In the genomic region with DNA sequence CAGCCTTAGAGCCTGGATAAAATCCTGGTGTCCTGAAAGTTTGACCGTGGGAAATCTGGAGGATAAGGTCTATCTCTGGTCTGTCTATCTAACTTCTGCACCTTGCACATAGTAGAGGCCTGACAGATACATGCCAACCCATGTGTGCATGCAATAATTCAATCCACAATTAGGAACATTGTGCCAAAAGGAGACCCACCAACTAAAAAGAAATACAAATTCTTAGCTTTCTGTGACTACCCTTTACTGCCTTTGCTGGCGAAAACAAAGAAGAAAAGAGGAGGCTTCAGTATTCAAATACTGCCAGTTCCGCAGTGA, we compare ENCODE assay signal across 8 cellular contexts. TPM values are rescaled to one million over a fixed set of nuclear protein-coding genes. Genes with fewer than 3 reads are reported as not detected.
DNase-seq lines count a peak whose midpoint lies in the region; ATAC-seq and TF ChIP-seq lines count a peak whose summit lies in the region.

No MANE protein-coding gene starts in this region.

- no peak for TF ChIP-seq POLR2A in IMR-90 (IDR thresholded peaks at IDR 0.05; ENCODE audit: low read depth, low read length)

- H3K79me2 ChIP-seq in ACC112 (ENCODE audit: control insufficient read depth, insufficient read depth, low read length, unreplicated experiment), result peaks cover 28% of the 10 kb centered on the region

- no peaks in the 10 kb centered on the region for H4K20me1 ChIP-seq in IMR-90 (ENCODE audit: insufficient read depth, low read length)

- H4K91ac ChIP-seq in IMR-90 (ENCODE audit: insufficient read depth, low read depth, low read length), result peak overlapping the region; percentile 49; the same call in 1 of the 2 replicates

- WGBS in IMR-90 (ENCODE audit: extremely low coverage in 2 of 2, insufficient read length in 1 of 2), 2 experiments, result no CpG with 5 or more reads among the region's 3 CpGs

- CTCF ChIA-PET in IMR-90 (lab: Yijun Ruan, JAX), result interaction anchor here (0.5 kb wide), 1 partner anchor 43 kb away, joined by 4 read pairs; no protein-coding TSS in a partner anchor

- no peak for TF ChIP-seq CTCF in IMR-90 (conservative IDR thresholded peaks at IDR 0.05; ENCODE audit: low read depth, low read length)

- H2AK5ac ChIP-seq in IMR-90 (ENCODE audit: low read depth, low read length), result no peak overlapping the region

- DNase-seq in IMR-90, result no peak
- DNase-seq in caudate nucleus (lab: John Stamatoyannopoulos, UW), result peak in 1 of 61 donors; percentile 37
- no peak for DNase-seq in MV-4-11 (lab: John Stamatoyannopoulos, UW)
- DNase-seq in C1 segment of cervical spinal cord (lab: John Stamatoyannopoulos, UW), result no peak
- DNase-seq in SHP77 treated with DMSO at 0.1 percent for 48 hours (lab: John Stamatoyannopoulos, UW), result no peak
- DNase-seq in T-helper 9 cell, result no peak

- no peaks in the 10 kb centered on the region for H3K9me3 ChIP-seq in IMR-90 (ENCODE audit: control insufficient read depth, insufficient read depth, low read length)
- no peaks in the 10 kb centered on the region for H3K9me3 ChIP-seq in muscle layer of colon (ENCODE audit: low read length)

- no peak overlapping the region for H3K23ac ChIP-seq in IMR-90 (ENCODE audit: low read depth, low read length)

- peaks cover 11% of the 10 kb centered on the region for H3K4me1 ChIP-seq in ACC112 (ENCODE audit: control insufficient read depth, insufficient read depth, low read length, unreplicated experiment)
- H3K4me1 ChIP-seq in IMR-90 (ENCODE audit: control insufficient read depth, insufficient read depth, low read length), result no peaks in the 10 kb centered on the region
- H3K4me1 ChIP-seq in muscle layer of colon (ENCODE audit: insufficient read depth, low read length), result peaks cover 13% of the 10 kb centered on the region

- H3K4me2 ChIP-seq in IMR-90 (ENCODE audit: low read depth, low read length), result peak overlapping the region; percentile 75

- H3K14ac ChIP-seq in IMR-90 (replicated peaks; ENCODE audit: low read depth, low read length), result no peak overlapping the region

- no peak overlapping the region for H3K18ac ChIP-seq in IMR-90 (ENCODE audit: low read depth, low read length)

- H2AFZ ChIP-seq in ACC112 (ENCODE audit: low read length, unreplicated experiment) (peak overlapping the region; percentile 100), IMR-90 (replicated peaks; ENCODE audit: low read length, poor library complexity) (peak overlapping the region; percentile 95)

- peak overlapping the region; percentile 7 for H2BK5ac ChIP-seq in IMR-90 (ENCODE audit: low read depth, low read length, poor library complexity, severe bottlenecking)

- H3K79me1 ChIP-seq in IMR-90 (ENCODE audit: low read depth in 1 of 2, low read length in 2 of 2), result peaks cover 5 to 18% of the 10 kb centered on the region in 2 experiments; a peak in 2 of 4 replicates

- H2BK20ac ChIP-seq in IMR-90 (ENCODE audit: low read depth, low read length), result no peak overlapping the region; the same call in 1 of the 2 replicates

- no TSS peak for BruUV-seq in IMR-90 (replicated peaks; lab: Mats Ljungman, UMichigan)

- H3K9me1 ChIP-seq in IMR-90 (ENCODE audit: insufficient read depth, low read length), result 0 out of 2 replicates have a peak, but pooled peaks cover 3% of the 10 kb centered on the region

- H3K27ac ChIP-seq in ACC112 (ENCODE audit: low read depth, low read length) (peak overlapping the region; percentile 37), IMR-90 (ENCODE audit: insufficient read depth, low read length) (no peak overlapping the region), caudate nucleus (ENCODE audit: low read depth, low read length) (peak overlapping the region; percentile 68), muscle layer of colon (ENCODE audit: low read depth, low read length) (peak overlapping the region; percentile 92)

- no peak overlapping the region for H2BK120ac ChIP-seq in IMR-90 (ENCODE audit: low read depth, low read length)

- peak overlapping the region; percentile 97 for H4K5ac ChIP-seq in IMR-90 (ENCODE audit: low read depth, low read length)

- intact Hi-C loops in IMR-90 (cut with micrococcal nuclease), result loop anchor here (1.0 to 10.0 kb wide), 2 partner anchors 236 to 970 kb away; no protein-coding TSS in a partner anchor

- peak overlapping the region; percentile 40; the same call in 1 of the 2 replicates for H3K4ac ChIP-seq in IMR-90 (ENCODE audit: low read depth, low read length)

- TF ChIP-seq RAD21 in IMR-90 (IDR thresholded peaks at IDR 0.05; ENCODE audit: low read length), result no peak

- in situ Hi-C loops in IMR-90 (cut with MboI; ENCODE audit: low sequenced_read_pairs), result no loop called here

- no peak overlapping the region for H2AK9ac ChIP-seq in IMR-90 (replicated peaks; ENCODE audit: low read depth, low read length, poor library complexity)

- POLR2A ChIA-PET in IMR-90 (lab: Charles Lee; ENCODE audit: unreplicated experiment), result interaction anchor here (1.2 kb wide), 1 partner anchor 238 kb away, joined by 3 read pairs; no protein-coding TSS in a partner anchor

- H3K36me3 ChIP-seq in ACC112 (ENCODE audit: insufficient read depth, low read length), result no peaks in the 10 kb centered on the region
- H3K36me3 ChIP-seq in IMR-90 (ENCODE audit: control insufficient read depth, insufficient read depth, low read length), result no peaks in the 10 kb centered on the region
- H3K36me3 ChIP-seq in muscle layer of colon (ENCODE audit: insufficient read depth, low read length), result peaks cover 4% of the 10 kb centered on the region

- dilution Hi-C loops in IMR-90 (cut with HindIII; ENCODE audit: low sequenced_read_pairs, unreplicated experiment), result no loop called here

- no peak overlapping the region for H3K9ac ChIP-seq in IMR-90 (ENCODE audit: low read depth, low read length)
- peak overlapping the region; percentile 95 for H3K9ac ChIP-seq in muscle layer of colon (ENCODE audit: low read length)

- peak overlapping the region; percentile 100 for H4K8ac ChIP-seq in IMR-90 (ENCODE audit: low read depth in 2 of 2, low read length in 2 of 2)

- no peak overlapping the region for H3K56ac ChIP-seq in IMR-90 (ENCODE audit: extremely low read depth, insufficient read depth, low read length)

- H3K27me3 ChIP-seq in ACC112 (ENCODE audit: insufficient read depth, low read length) (peaks cover 2% of the 10 kb centered on the region; the same call in 1 of the 2 replicates), IMR-90 (ENCODE audit: control insufficient read depth, insufficient read depth, low read length) (peaks cover 4% of the 10 kb centered on the region; the same call in 1 of the 2 replicates), muscle layer of colon (ENCODE audit: control insufficient read depth in 1 of 2, insufficient read depth in 2 of 2, low read length in 2 of 2) (no peaks in the 10 kb centered on the region)

- H3K4me3 ChIP-seq in ACC112 (ENCODE audit: low read depth, low read length) (peak overlapping the region; percentile 90), IMR-90 (ENCODE audit: insufficient read depth, low read depth, low read length) (peak overlapping the region; percentile 76; the same call in 1 of the 2 replicates), muscle layer of colon (ENCODE audit: low read depth in 1 of 2, low read length in 2 of 2) (peak overlapping the region; percentile 85 to 93)

- H2BK15ac ChIP-seq in IMR-90 (ENCODE audit: low read depth, low read length), result no peak overlapping the region

- no peak for ATAC-seq in IMR-90 (ENCODE audit: low read depth)

TF ChIP-seq in IMR-90, 13 proteins besides CTCF, POLR2A, EP300 and RAD21:
- no peak for TF ChIP-seq CEBPB (IDR thresholded peaks at IDR 0.05; ENCODE audit: low read depth, low read length)
- TF ChIP-seq, protein P1, sequence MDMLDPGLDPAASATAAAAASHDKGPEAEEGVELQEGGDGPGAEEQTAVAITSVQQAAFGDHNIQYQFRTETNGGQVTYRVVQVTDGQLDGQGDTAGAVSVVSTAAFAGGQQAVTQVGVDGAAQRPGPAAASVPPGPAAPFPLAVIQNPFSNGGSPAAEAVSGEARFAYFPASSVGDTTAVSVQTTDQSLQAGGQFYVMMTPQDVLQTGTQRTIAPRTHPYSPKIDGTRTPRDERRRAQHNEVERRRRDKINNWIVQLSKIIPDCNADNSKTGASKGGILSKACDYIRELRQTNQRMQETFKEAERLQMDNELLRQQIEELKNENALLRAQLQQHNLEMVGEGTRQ (IDR thresholded peaks at IDR 0.05; ENCODE audit: low read depth, low read length), result no peak
- TF ChIP-seq CHD1 (IDR thresholded peaks at IDR 0.05; ENCODE audit: low read depth, low read length), result no peak
- TF ChIP-seq FOS (IDR thresholded peaks at IDR 0.05; ENCODE audit: low read depth, low read length), result no peak
- TF ChIP-seq RFX5 (IDR thresholded peaks at IDR 0.05; ENCODE audit: low read depth, low read length), result no peak

RNA-seq across cellular contexts. Expression of a gene that starts 0.4 kb away (rescaled TPM):
- 23.3 and 25.8 TPM in 2 replicates for total RNA-seq in IMR-90 (2012; rRNA removed)
- polyA plus RNA-seq in IMR-90 (2012; rRNA removed), result 11.0 and 13.5 TPM in 2 replicates
- polyA plus RNA-seq in IMR-90 (2012; cell fraction: cytosol; rRNA removed), result 3.2 and 4.0 TPM in 2 replicates
- polyA plus RNA-seq in IMR-90 (2012; cell fraction: nucleus; rRNA removed; ENCODE audit: low replicate concordance), result 2.9 and 13.8 TPM in 2 replicates

RNA-seq across cellular contexts. Expression of a gene that starts 44.7 kb away (rescaled TPM):
- under 0.01 TPM in 1 of 2 replicates, not detected in the other for total RNA-seq in IMR-90 (2012; rRNA removed)
- not detected in 2 replicates for polyA plus RNA-seq in IMR-90 (2012; rRNA removed)
- polyA plus RNA-seq in IMR-90 (2012; cell fraction: cytosol; rRNA removed), result not detected in 2 replicates
- not detected in 2 replicates for polyA plus RNA-seq in IMR-90 (2012; cell fraction: nucleus; rRNA removed; ENCODE audit: low replicate concordance)
